Comparison of ENCODE assay signal across 8 cellular contexts in genomic region chr1:156920233-156921052, GRCh38. TPM values are rescaled to one million over a fixed set of nuclear protein-coding genes. Genes with fewer than 3 reads are reported as not detected.
A peak's percentile ranks its signal among the peaks of the same experiment; 100 is the strongest.
DNase-seq lines count a peak whose midpoint lies in the region; ATAC-seq, FAIRE-seq and TF ChIP-seq lines count a peak whose summit lies in the region.

Gene LRRC71 (plus strand): TSS chr1:156920632. CDS start chr1:156920804, 172 bp downstream.

- H3K9me3 ChIP-seq in DND-41 (ENCODE audit: insufficient read depth, low read length, severe bottlenecking), result no peaks in the 10 kb centered on the region
- no peaks in the 10 kb centered on the region for H3K9me3 ChIP-seq in kidney (ENCODE audit: control insufficient read depth in 1 of 2, low read length in 2 of 2)

- no peak for ATAC-seq in DND-41 (ENCODE audit: insufficient read depth, low read depth)
- no peak for ATAC-seq in HG02623 (IDR thresholded peaks at IDR 0.05; ENCODE audit: unreplicated experiment)

- peaks cover 8% of the 10 kb centered on the region for H3K27me3 ChIP-seq in DND-41 (ENCODE audit: insufficient read depth, low read length, poor library complexity)

- no peak within 1 kb of the TSS for H2AFZ ChIP-seq in DND-41 (ENCODE audit: low read depth, low read length)

- H3K4me1 ChIP-seq in DND-41 (ENCODE audit: insufficient read depth, low read length), result no peaks in the 10 kb centered on the region
- peaks cover 0 to 5% of the 10 kb centered on the region in 2 donors for H3K4me1 ChIP-seq in kidney (ENCODE audit: control insufficient read depth in 1 of 2, insufficient read depth in 1 of 2, low read depth in 1 of 2, low read length in 2 of 2)

- peaks cover 4% of the 10 kb centered on the region; the same call in 1 of the 2 replicates for H4K20me1 ChIP-seq in DND-41 (ENCODE audit: insufficient read depth, low read length)

- DNase-seq in DND-41, result no peak
- peak; percentile 45 for DNase-seq in M059J (ENCODE audit: low read depth)
- peak; percentile 48 for DNase-seq in cerebellar cortex (ENCODE audit: low spot score)
- peak; percentile 94 for DNase-seq in kidney
- DNase-seq in stimulated activated CD4-positive, alpha-beta T cell treated with anti-CD3 and anti-CD28 coated beads, Interleukin-15, amount 100 ng/mL, for 48 hours (ENCODE audit: low read depth in 2 of 2), result peak; percentile 53 to 71
- no peak for DNase-seq in SKM-1 (lab: John Stamatoyannopoulos, UW; ENCODE audit: unreplicated experiment)

- H3K27ac ChIP-seq in DND-41 (ENCODE audit: low read length) (no peak within 1 kb of the TSS), kidney (ENCODE audit: low read depth in 2 of 2, low read length in 2 of 2) (no peak within 1 kb of the TSS)

- FAIRE-seq in kidney (lab: Jason Lieb, UNC), result no peak

- no peak within 1 kb of the TSS for H3K4me2 ChIP-seq in DND-41 (ENCODE audit: insufficient read depth, low read length)

- intact Hi-C loops in kidney (cut with DNase I), result no loop called here

- H3K9ac ChIP-seq in DND-41 (ENCODE audit: low read depth, low read length), result no peak within 1 kb of the TSS
- no peak within 1 kb of the TSS for H3K9ac ChIP-seq in kidney (ENCODE audit: low read length in 2 of 2)

- TF ChIP-seq CTCF in DND-41 (IDR thresholded peaks at IDR 0.05; ENCODE audit: borderline replicate concordance, extremely low read depth, low read length, poor library complexity, severe bottlenecking), result peak; percentile 16
- TF ChIP-seq CTCF in WI38 (IDR thresholded peaks at IDR 0.05; ENCODE audit: low read depth, low read length), result peak; percentile 92
- TF ChIP-seq CTCF in kidney (IDR thresholded peaks at IDR 0.05; ENCODE audit: borderline replicate concordance, extremely low read depth, insufficient read depth), result peak; percentile 81

- no peaks in the 10 kb centered on the region for H3K79me2 ChIP-seq in DND-41 (ENCODE audit: insufficient read depth, low read length)

- H3K4me3 ChIP-seq in DND-41 (ENCODE audit: low read depth in 1 of 2, low read length in 2 of 2) (no peak within 1 kb of the TSS), WI38 (ENCODE audit: low read depth, low read length) (no peak within 1 kb of the TSS), kidney (ENCODE audit: low read length in 2 of 2) (no peak within 1 kb of the TSS)

- H3K36me3 ChIP-seq in DND-41 (ENCODE audit: insufficient read depth, low read length), result no peaks in the 10 kb centered on the region
- H3K36me3 ChIP-seq in kidney (ENCODE audit: control insufficient read depth in 1 of 2, insufficient read depth in 2 of 2, low read length in 2 of 2), result no peaks in the 10 kb centered on the region

RNA-seq across cellular contexts. Expression of gene LRRC71, which starts in this region (rescaled TPM):
- total RNA-seq in M059J (2014; rRNA removed; shearing (Covaris generic)), result not detected in 2 replicates
- total RNA-seq in kidney, result 0.50 TPM
- polyA plus RNA-seq in kidney (ENCODE audit: insufficient read depth, low read depth, low replicate concordance), result 0.19 TPM

Comparison
In these comparisons a context has a peak if more than half of its experiments do, and no peak if none do; other contexts are left out.
1. Peak in DNase-seq in M059J; RNA of the gene not detected or under 1 TPM.
2. Peak in DNase-seq in kidney; RNA of the gene not detected or under 1 TPM.
3. DNase-seq: peak in cerebellar cortex (single experiment) and stimulated activated CD4-positive, alpha-beta T cell treated with anti-CD3 and anti-CD28 coated beads, Interleukin-15, amount 100 ng/mL, for 48 hours (2 of 2); none in DND-41 (single experiment) and SKM-1 (single experiment).
4. CTCF ChIP-seq: peak in every context shown above with its lines; median percentile 92 in WI38; 81 in kidney; 16 in DND-41.